ENCODE assay signal across 22 cellular contexts in the genomic region with DNA sequence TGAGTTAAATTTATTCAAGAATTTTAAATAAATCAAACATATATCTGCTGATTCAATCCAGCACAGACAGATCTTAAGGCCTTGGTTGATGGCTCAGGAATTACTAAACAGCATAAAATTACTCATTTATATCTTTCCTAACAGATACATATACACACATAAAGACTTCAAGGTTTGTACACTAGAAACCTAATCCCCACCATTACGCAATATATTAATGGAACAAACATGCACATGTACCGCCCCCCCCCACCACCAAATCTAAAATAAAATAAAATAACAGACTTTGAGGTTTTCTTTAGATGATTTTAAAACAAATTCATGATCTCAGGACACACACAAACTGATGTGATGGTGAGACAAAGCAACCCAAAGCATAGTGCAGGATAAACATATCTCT.
DNase-seq lines count a peak whose midpoint lies in the region; ATAC-seq, FAIRE-seq and TF ChIP-seq lines count a peak whose summit lies in the region.
"Had no signal": no experiment of that assay in that cellular context is flagged by ENCODE, and none has a peak within 500 bp of the region (broad histone marks: within the 10 kb centered on the region; RNA-seq: fewer than 3 reads in every experiment).

No MANE protein-coding gene starts in this region.

- no peak for TF ChIP-seq RAD21 in HepG2 (CRISPR knock-in tag; IDR thresholded peaks at IDR 0.05)
- TF ChIP-seq RAD21 in H1 (IDR thresholded peaks at IDR 0.05 in 1 of 2, conservative IDR thresholded peaks at IDR 0.05 in 1 of 2; ENCODE audit: low read depth in 2 of 2, low read length in 2 of 2): no peak

- POLR2A ChIA-PET in HepG2 (lab: Yijun Ruan, JAX) (no interaction called here), H1 (lab: Charles Lee; ENCODE audit: partially characterized antibody) (no interaction called here)

- H3K27ac ChIP-seq in HepG2 (ENCODE audit: extremely low read length, insufficient read depth, low read length) (no peak overlapping the region), right lobe of liver (no peak overlapping the region), SU-DHL-6 (ENCODE audit: low read depth, low read length) (no peak overlapping the region), H1 (ENCODE audit: low read depth, low read length) (no peak overlapping the region), pancreas (no peak overlapping the region), heart left ventricle (no peak overlapping the region), Karpas-422 (ENCODE audit: low read length) (no peak overlapping the region)
- H3K27ac ChIP-seq: 22Rv1; A549; BLaER1 treated with 17β-estradiol and CSF1 and Interleukin-3, amounts not matched to agents 10 nM and 100 nM; C4-2B had no signal

- intact Hi-C loops in HepG2 (cut with micrococcal nuclease; ENCODE audit: unreplicated experiment) (no loop called here), right lobe of liver (cut with DNase I) (no loop called here), pancreas (cut with DNase I) (no loop called here), heart left ventricle (cut with DNase I) (no loop called here)

- H3K9me2 ChIP-seq in SU-DHL-6 (replicated peaks; ENCODE audit: insufficient read depth, low read length) (no peaks in the 10 kb centered on the region), Karpas-422 (replicated peaks; ENCODE audit: insufficient read depth, low read length) (no peaks in the 10 kb centered on the region)

- no peaks in the 10 kb centered on the region for H3K79me1 ChIP-seq in H1 (ENCODE audit: low read depth, low read length)

- CTCF ChIA-PET in HepG2 (lab: Yijun Ruan, JAX; ENCODE audit: low intra/inter-chr PET ratio, low total read pairs): no interaction called here
- CTCF ChIA-PET in H1 (lab: Charles Lee; ENCODE audit: partially characterized antibody): interaction anchor here (0.8 to 1.9 kb wide), 6 partner anchors 11 to 182 kb away, joined by 3 to 7 read pairs (median 4); no protein-coding TSS in a partner anchor

- H4K5ac ChIP-seq in H1 (ENCODE audit: insufficient read length, low read depth, low read length): no peak overlapping the region

- in situ Hi-C loops in HepG2 (cut with HindIII; ENCODE audit: extremely low pct_ligation_motif_present, low pct_unique_long_range_greater_than_20kb): no loop called here

- no peak overlapping the region for H2BK5ac ChIP-seq in H1 (ENCODE audit: low read depth, low read length)

- H3K23me2 ChIP-seq in H1 (ENCODE audit: low read depth, low read length): no peaks in the 10 kb centered on the region

- no peaks in the 10 kb centered on the region for H3F3A ChIP-seq in SU-DHL-6 (ENCODE audit: insufficient read depth)

- ATAC-seq in HepG2: no peak
- ATAC-seq in right lobe of liver: no peak
- no peak for ATAC-seq in pancreas
- no peak for ATAC-seq in heart left ventricle
- ATAC-seq: A549; CD8-positive, alpha-beta T cell had no signal

- H2BK15ac ChIP-seq in H1 (ENCODE audit: low read length): no peak overlapping the region

- H2AFZ ChIP-seq in HepG2 (ENCODE audit: low read length) (no peak overlapping the region), SU-DHL-6 (ENCODE audit: low read depth, low read length, severe bottlenecking) (no peak overlapping the region), H1 (ENCODE audit: low read length) (no peak overlapping the region), Karpas-422 (ENCODE audit: low read length) (no peak overlapping the region)

- no peak overlapping the region for H3K18ac ChIP-seq in H1 (ENCODE audit: extremely low read depth, low read length)

- 52% methylated on average over 2 of the region's 2 CpGs for WGBS in HepG2 (ENCODE audit: low lambda C conversion rate)
- WGBS in right lobe of liver (ENCODE audit: insufficient coverage, low coverage, low lambda C conversion rate, missing lambda C conversion rate): 64% methylated on average over 2 of the region's 2 CpGs
- 78% methylated on average over 2 of the region's 2 CpGs; no CpG with 5 or more reads in 1 of the 2 experiments for WGBS in H1 (ENCODE audit: extremely low coverage in 1 of 2, insufficient coverage in 1 of 2, insufficient read length in 1 of 2, insufficient replicate concordance in 2 of 2, low coverage in 1 of 2, low lambda C conversion rate in 2 of 2, missing lambda C conversion rate in 1 of 2), 2 experiments
- 70 to 84% methylated on average over 2 of the region's 2 CpGs for WGBS in pancreas, 2 donors
- WGBS in heart left ventricle, 4 donors: 49 to 99% (median 82%) methylated on average over 2 of the region's 2 CpGs

- H3K4me2 ChIP-seq in HepG2 (ENCODE audit: low read depth, low read length) (no peak overlapping the region), SU-DHL-6 (ENCODE audit: low read depth, low read length, poor library complexity, severe bottlenecking) (peak overlapping the region; percentile 10), H1 (ENCODE audit: insufficient read depth in 1 of 2, low read depth in 2 of 2, low read length in 2 of 2) (no peak overlapping the region), Karpas-422 (ENCODE audit: low read depth, low read length, poor library complexity, severe bottlenecking) (no peak overlapping the region)
- H3K4me2 ChIP-seq: A549; BLaER1 treated with 17β-estradiol and CSF1 and Interleukin-3, amounts not matched to agents 10 nM and 100 nM had no signal

- H4K20me1 ChIP-seq in HepG2 (ENCODE audit: insufficient read depth, low read length) (no peaks in the 10 kb centered on the region), SU-DHL-6 (ENCODE audit: low read depth, low read length) (no peaks in the 10 kb centered on the region), H1 (replicated peaks in 1 of 2; ENCODE audit: control insufficient read depth in 1 of 2, insufficient read depth in 2 of 2, low read length in 2 of 2) (no peaks in the 10 kb centered on the region), Karpas-422 (ENCODE audit: insufficient read depth, low read depth, low read length) (no peaks in the 10 kb centered on the region)
- H4K20me1 ChIP-seq: BLaER1 treated with 17β-estradiol and CSF1 and Interleukin-3, amounts not matched to agents 10 nM and 100 nM had no signal

- H3K9me3 ChIP-seq in HepG2 (ENCODE audit: low read length): no peaks in the 10 kb centered on the region
- no peaks in the 10 kb centered on the region for H3K9me3 ChIP-seq in right lobe of liver
- H3K9me3 ChIP-seq in SU-DHL-6 (ENCODE audit: insufficient read depth, low read length): no peaks in the 10 kb centered on the region
- H3K9me3 ChIP-seq in H1 (ENCODE audit: insufficient read depth in 2 of 2, low read depth in 1 of 2, low read length in 1 of 2): no peaks in the 10 kb centered on the region
- H3K9me3 ChIP-seq in pancreas: no peaks in the 10 kb centered on the region
- H3K9me3 ChIP-seq in heart left ventricle: no peaks in the 10 kb centered on the region
- no peaks in the 10 kb centered on the region for H3K9me3 ChIP-seq in Karpas-422 (ENCODE audit: low read length)
- H3K9me3 ChIP-seq: A549, Caco-2 had no signal

- H3K36me3 ChIP-seq in HepG2 (replicated peaks in 1 of 2; ENCODE audit: control insufficient read depth in 1 of 2, insufficient read depth in 2 of 2, low read length in 2 of 2) (no peaks in the 10 kb centered on the region), right lobe of liver (no peaks in the 10 kb centered on the region), SU-DHL-6 (ENCODE audit: low read length) (no peaks in the 10 kb centered on the region), H1 (ENCODE audit: control insufficient read depth in 2 of 4, insufficient read depth in 4 of 4, low read length in 3 of 4) (no peaks in the 10 kb centered on the region), pancreas (no peaks in the 10 kb centered on the region), heart left ventricle (no peaks in the 10 kb centered on the region), Karpas-422 (ENCODE audit: insufficient read depth, low read length) (no peaks in the 10 kb centered on the region)
- H3K36me3 ChIP-seq: BLaER1 treated with 17β-estradiol and CSF1 and Interleukin-3, amounts not matched to agents 10 nM and 100 nM had no signal

- no peak overlapping the region for H4K8ac ChIP-seq in H1 (ENCODE audit: extremely low read depth, insufficient read depth, low read length)

- H4K91ac ChIP-seq in H1 (replicated peaks; ENCODE audit: insufficient read length, low read length): no peak overlapping the region

- H3K9ac ChIP-seq in HepG2 (ENCODE audit: insufficient read depth, low read depth, low read length) (no peak overlapping the region), SU-DHL-6 (ENCODE audit: low read length) (no peak overlapping the region), H1 (replicated peaks in 1 of 4; ENCODE audit: extremely low read depth in 1 of 4, low read depth in 3 of 4, low read length in 3 of 4) (no peak overlapping the region), Karpas-422 (ENCODE audit: low read length) (no peak overlapping the region)
- H3K9ac ChIP-seq: BLaER1 treated with 17β-estradiol and CSF1 and Interleukin-3, amounts not matched to agents 10 nM and 100 nM had no signal

- no peak overlapping the region for H3K4me3 ChIP-seq in HepG2 (replicated peaks in 1 of 3; ENCODE audit: insufficient read depth in 1 of 3, low read depth in 2 of 3, low read length in 3 of 3)
- no peak overlapping the region for H3K4me3 ChIP-seq in right lobe of liver
- H3K4me3 ChIP-seq in SU-DHL-6 (ENCODE audit: insufficient read depth, low read length, poor library complexity, severe bottlenecking): no peak overlapping the region
- H3K4me3 ChIP-seq in H1 (ENCODE audit: extremely low read depth in 1 of 4, insufficient read depth in 2 of 4, low read depth in 3 of 4, low read length in 4 of 4): no peak overlapping the region
- no peak overlapping the region for H3K4me3 ChIP-seq in pancreas
- H3K4me3 ChIP-seq in heart left ventricle: no peak overlapping the region
- H3K4me3 ChIP-seq in Karpas-422 (ENCODE audit: low read length): no peak overlapping the region
- H3K4me3 ChIP-seq: A549; BLaER1 treated with 17β-estradiol and CSF1 and Interleukin-3, amounts not matched to agents 10 nM and 100 nM had no signal

- H2BK120ac ChIP-seq in H1 (replicated peaks; ENCODE audit: low read depth, low read length): no peak overlapping the region

- no peak overlapping the region for H2BK12ac ChIP-seq in H1 (ENCODE audit: low read depth, low read length)

- H2AK5ac ChIP-seq in H1 (ENCODE audit: low read depth, low read length): no peak overlapping the region

- H3K14ac ChIP-seq in H1 (ENCODE audit: insufficient read length): no peak overlapping the region

- TF ChIP-seq EP300 in HepG2 (IDR thresholded peaks at IDR 0.05; ENCODE audit: low read depth in 2 of 2, low read length in 2 of 2) (no peak), HepG2 (CRISPR knock-in tag; IDR thresholded peaks at IDR 0.05; ENCODE audit: borderline replicate concordance) (no peak), H1 (IDR thresholded peaks at IDR 0.05; ENCODE audit: borderline replicate concordance in 1 of 2, low read depth in 2 of 2, low read length in 2 of 2) (no peak)

- H3K23ac ChIP-seq in H1 (ENCODE audit: insufficient read length): no peak overlapping the region

- TF ChIP-seq CTCF in HepG2 (CRISPR knock-in tag; IDR thresholded peaks at IDR 0.05) (no peak), right lobe of liver (IDR thresholded peaks at IDR 0.05) (no peak), SU-DHL-6 (IDR thresholded peaks at IDR 0.05; ENCODE audit: insufficient read depth, low read length, poor library complexity, severe bottlenecking) (no peak), H1 (IDR thresholded peaks at IDR 0.05; ENCODE audit: control extremely low read depth in 1 of 3, insufficient read depth in 1 of 3, low read depth in 1 of 3, low read length in 3 of 3) (no peak), pancreas (IDR thresholded peaks at IDR 0.05) (no peak), heart left ventricle (IDR thresholded peaks at IDR 0.05) (no peak)

- FAIRE-seq in HepG2 (lab: Jason Lieb, UNC) (no peak), H1 (lab: Jason Lieb, UNC) (peak; percentile 28), pancreas (lab: Jason Lieb, UNC) (peak; percentile 79)
- FAIRE-seq: D721Med, G401.6, GM12891, GM19239 had no signal

- no TSS peak for BruUV-seq in HepG2 (replicated peaks; lab: Mats Ljungman, UMichigan)

- TF ChIP-seq POLR2A in HepG2 (IDR thresholded peaks at IDR 0.05; ENCODE audit: insufficient read depth in 1 of 2, low read depth in 2 of 2, low read length in 2 of 2) (no peak), right lobe of liver (IDR thresholded peaks at IDR 0.05) (no peak), H1 (IDR thresholded peaks at IDR 0.05; ENCODE audit: control extremely low read depth in 1 of 2, low read depth in 2 of 2, low read length in 2 of 2) (no peak), heart left ventricle (IDR thresholded peaks at IDR 0.05) (no peak)

- H3K56ac ChIP-seq in H1 (replicated peaks; ENCODE audit: insufficient read length, low read depth, low read length): no peak overlapping the region

- no peak overlapping the region for H3K4ac ChIP-seq in H1 (replicated peaks; ENCODE audit: insufficient read length, low read depth, low read length)

- H3K4me1 ChIP-seq in HepG2 (ENCODE audit: insufficient read depth, low read length): no peaks in the 10 kb centered on the region
- no peaks in the 10 kb centered on the region for H3K4me1 ChIP-seq in right lobe of liver
- H3K4me1 ChIP-seq in H1 (replicated peaks in 1 of 4; ENCODE audit: control insufficient read depth in 3 of 4, insufficient read depth in 4 of 4, low read length in 3 of 4): no peaks in the 10 kb centered on the region
- no peaks in the 10 kb centered on the region for H3K4me1 ChIP-seq in pancreas
- H3K4me1 ChIP-seq in heart left ventricle: no peaks in the 10 kb centered on the region
- H3K4me1 ChIP-seq in Karpas-422 (ENCODE audit: low read length): no peaks in the 10 kb centered on the region
- H3K4me1 ChIP-seq: A549; BLaER1 treated with 17β-estradiol and CSF1 and Interleukin-3, amounts not matched to agents 10 nM and 100 nM; Caco-2 had no signal

- H3K27me3 ChIP-seq in HepG2 (ENCODE audit: control insufficient read depth in 1 of 2, insufficient read depth in 2 of 2, low read length in 2 of 2) (no peaks in the 10 kb centered on the region), right lobe of liver (no peaks in the 10 kb centered on the region), SU-DHL-6 (ENCODE audit: low read length) (no peaks in the 10 kb centered on the region), H1 (replicated peaks in 1 of 4; ENCODE audit: control insufficient read depth in 3 of 4, extremely low read depth in 1 of 4, insufficient read depth in 3 of 4, low read length in 3 of 4) (no peaks in the 10 kb centered on the region), pancreas (no peaks in the 10 kb centered on the region), heart left ventricle (no peaks in the 10 kb centered on the region), Karpas-422 (ENCODE audit: low read length) (no peaks in the 10 kb centered on the region)
- H3K27me3 ChIP-seq: BLaER1 treated with 17β-estradiol and CSF1 and Interleukin-3, amounts not matched to agents 10 nM and 100 nM had no signal

- DNase-seq in HepG2 (ENCODE audit: low spot score) (no peak), right lobe of liver (no peak), H1 (ENCODE audit: low read depth in 1 of 2, low spot score in 2 of 2) (no peak), pancreas (no peak), heart left ventricle (no peak), T-helper 2 cell (no peak), Karpas-422 (no peak)
- DNase-seq: Calu3; CD4-positive, alpha-beta T cell; CD8-positive, alpha-beta T cell; DMS79 treated with DMSO at 0.1 percent for 48 hours; GF-D8 had no signal

- no peaks in the 10 kb centered on the region for H3K79me2 ChIP-seq in HepG2 (ENCODE audit: insufficient read depth, low read length)
- no peaks in the 10 kb centered on the region for H3K79me2 ChIP-seq in SU-DHL-6 (ENCODE audit: insufficient read depth, low read length)
- H3K79me2 ChIP-seq in H1 (ENCODE audit: control insufficient read depth in 1 of 2, insufficient read depth in 2 of 2, low read length in 2 of 2): no peaks in the 10 kb centered on the region
- H3K79me2 ChIP-seq in Karpas-422 (ENCODE audit: low read length): no peaks in the 10 kb centered on the region

- no peak overlapping the region for H2BK20ac ChIP-seq in H1 (ENCODE audit: low read length)
